29 cellular contexts compared by ENCODE assay signal in genomic region chr10:125232841-125233240, GRCh38.
A peak's percentile ranks its signal among the peaks of the same experiment; 100 is the strongest.
DNase-seq lines count a peak whose midpoint lies in the region; FAIRE-seq and TF ChIP-seq lines count a peak whose summit lies in the region.
"Had no signal": no experiment of that assay in that cellular context is flagged by ENCODE, and none has a peak within 500 bp of the region (broad histone marks: within the 10 kb centered on the region; RNA-seq: fewer than 3 reads in every experiment).

No MANE protein-coding gene starts in this region.

- no peaks in the 10 kb centered on the region for H3K9me2 ChIP-seq in MM.1S (replicated peaks; ENCODE audit: insufficient read depth, low read length)

- H3F3A ChIP-seq in MM.1S (ENCODE audit: insufficient read depth, low read length) = no peaks in the 10 kb centered on the region

- TF ChIP-seq CTCF in bronchial epithelial cell (IDR thresholded peaks at IDR 0.05; ENCODE audit: insufficient read depth, low read length, severe bottlenecking) = no peak
- TF ChIP-seq CTCF in type B pancreatic cell (conservative IDR thresholded peaks at IDR 0.05) = no peak
- no peak for TF ChIP-seq CTCF in brain microvascular endothelial cell (IDR thresholded peaks at IDR 0.05; ENCODE audit: low read depth, low read length, missing control alignments)
- TF ChIP-seq CTCF in MM.1S (IDR thresholded peaks at IDR 0.05; ENCODE audit: low read length) = no peak

- no peaks in the 10 kb centered on the region for H3K36me3 ChIP-seq in bronchial epithelial cell (ENCODE audit: control insufficient read depth, insufficient read depth, low read length)
- H3K36me3 ChIP-seq in brain microvascular endothelial cell (replicated peaks) = no peaks in the 10 kb centered on the region
- no peaks in the 10 kb centered on the region for H3K36me3 ChIP-seq in MM.1S (replicated peaks; ENCODE audit: insufficient read depth, low read length)
- H3K36me3 ChIP-seq: adrenal gland, cardiac muscle cell, right lobe of liver, suprapubic skin, WERI-Rb-1 had no signal

- in situ Hi-C loops in brain microvascular endothelial cell (cut with HindIII; ENCODE audit: low pct_ligation_motif_present, low sequenced_read_pairs) = no loop called here

- no peak overlapping the region for H2AFZ ChIP-seq in MM.1S (ENCODE audit: low read length)

- no peaks in the 10 kb centered on the region for H4K20me1 ChIP-seq in MM.1S (ENCODE audit: insufficient read depth, low read length)

- H3K27me3 Mint-ChIP-seq in type B pancreatic cell = peaks cover 4% of the 10 kb centered on the region
- H3K27me3 Mint-ChIP-seq: activated CD4-positive, alpha-beta T cell treated with anti-CD3 and anti-CD28 coated beads, Interleukin-2, amount 10 ng/mL, durations not matched to agents 7 days and 5 days had no signal

- DNase-seq in HCEC 1CT (peak; percentile 6), RCC 7860 (ENCODE audit: low spot score) (peak; percentile 39), bronchial epithelial cell (ENCODE audit: low read depth) (peak; percentile 54), type B pancreatic cell (ENCODE audit: extremely low spot score, unreplicated experiment) (no peak), brain microvascular endothelial cell (no peak), MM.1S (no peak)
- DNase-seq in activated T-cell treated with anti-CD3 and anti-CD28 coated beads, Interleukin-2, amount 50 U/mL, for 48 hours = no peak
- DNase-seq: activated CD4-positive, alpha-beta T cell treated with anti-CD3 and anti-CD28 coated beads, Interleukin-2, amount 10 ng/mL, durations not matched to agents 7 days and 5 days; activated naive CD4-positive, alpha-beta T cell treated with Interleukin-2 at 50 U/mL for 16 hours; CD4-positive, CD25-positive, alpha-beta regulatory T cell; effector memory CD4-positive, alpha-beta T cell; erythroblast; H7; left colon; mammary epithelial cell; NCI-H774; posterior cingulate gyrus; right lobe of liver; stimulated activated CD4-positive, alpha-beta T cell treated with anti-CD3 and anti-CD28 coated beads, Interleukin-4, amount 100 ng/mL, for 1 hour; T-helper 9 cell; WERI-Rb-1 had no signal

- H3K9ac ChIP-seq in MM.1S (ENCODE audit: low read length) = no peak overlapping the region

- peak; percentile 79 for FAIRE-seq in RCC 7860 (lab: Jason Lieb, UNC)
- FAIRE-seq in bronchial epithelial cell (lab: Jason Lieb, UNC) = no peak
- FAIRE-seq: frontal cortex, K562, urothelium cell line had no signal

- H3K4me2 ChIP-seq in MM.1S (ENCODE audit: low read depth, low read length) = no peak overlapping the region

- H3K36me3 Mint-ChIP-seq in type B pancreatic cell = no peaks in the 10 kb centered on the region
- H3K36me3 Mint-ChIP-seq: CD4-positive, CD25-positive, alpha-beta regulatory T cell; stimulated activated effector memory CD8-positive, alpha-beta T cell treated with anti-CD3 and anti-CD28 coated beads, Interleukin-12 subunit alpha, Interleukin-12 subunit beta, amount 100 ng/mL, for 72 hours had no signal

- H3K27me3 ChIP-seq in bronchial epithelial cell (ENCODE audit: control insufficient read depth, insufficient read depth, low read length) (no peaks in the 10 kb centered on the region), brain microvascular endothelial cell (replicated peaks) (no peaks in the 10 kb centered on the region), MM.1S (replicated peaks; ENCODE audit: insufficient read depth, low read length) (peaks cover 12% of the 10 kb centered on the region)
- H3K27me3 ChIP-seq: cardiac muscle cell, right lobe of liver, suprapubic skin had no signal

- H3K4me3 Mint-ChIP-seq in type B pancreatic cell = no peak overlapping the region
- H3K4me3 Mint-ChIP-seq: activated CD4-positive, alpha-beta T cell treated with anti-CD3 and anti-CD28 coated beads, Interleukin-2, amount 10 ng/mL, durations not matched to agents 7 days and 5 days; CD4-positive, CD25-positive, alpha-beta regulatory T cell; stimulated activated effector memory CD8-positive, alpha-beta T cell treated with anti-CD3 and anti-CD28 coated beads, Interleukin-12 subunit alpha, Interleukin-12 subunit beta, amount 100 ng/mL, for 72 hours had no signal

- no peaks in the 10 kb centered on the region for H3K9me3 ChIP-seq in MM.1S (replicated peaks; ENCODE audit: insufficient read depth, low read length)
- H3K9me3 ChIP-seq: adrenal gland, right lobe of liver, suprapubic skin had no signal

- H3K27ac ChIP-seq in brain microvascular endothelial cell (no peak overlapping the region), MM.1S (ENCODE audit: low read length) (no peak overlapping the region)
- H3K27ac ChIP-seq: adrenal gland, cardiac muscle cell, coronary artery, right lobe of liver, suprapubic skin, WERI-Rb-1 had no signal

- peak overlapping the region; percentile 36 for H3K27ac Mint-ChIP-seq in type B pancreatic cell
- H3K27ac Mint-ChIP-seq: activated CD4-positive, alpha-beta T cell treated with anti-CD3 and anti-CD28 coated beads, Interleukin-2, amount 10 ng/mL, durations not matched to agents 7 days and 5 days; CD4-positive, CD25-positive, alpha-beta regulatory T cell; stimulated activated effector memory CD8-positive, alpha-beta T cell treated with anti-CD3 and anti-CD28 coated beads, Interleukin-12 subunit alpha, Interleukin-12 subunit beta, amount 100 ng/mL, for 72 hours had no signal

- no peaks in the 10 kb centered on the region for H3K4me1 ChIP-seq in MM.1S (ENCODE audit: low read length)
- H3K4me1 ChIP-seq: adrenal gland, right lobe of liver had no signal

- no peak overlapping the region for H3K4me3 ChIP-seq in bronchial epithelial cell (ENCODE audit: low read depth, low read length)
- no peak overlapping the region for H3K4me3 ChIP-seq in brain microvascular endothelial cell (ENCODE audit: low read depth, low read length)
- H3K4me3 ChIP-seq in MM.1S (ENCODE audit: low read length) = no peak overlapping the region
- H3K4me3 ChIP-seq: adrenal gland, cardiac muscle cell, coronary artery, K562, right lobe of liver, suprapubic skin had no signal

- no peaks in the 10 kb centered on the region for H3K9me3 Mint-ChIP-seq in type B pancreatic cell
- H3K9me3 Mint-ChIP-seq: activated CD4-positive, alpha-beta T cell treated with anti-CD3 and anti-CD28 coated beads, Interleukin-2, amount 10 ng/mL, durations not matched to agents 7 days and 5 days had no signal

- peaks cover 21% of the 10 kb centered on the region for H3K4me1 Mint-ChIP-seq in type B pancreatic cell (ENCODE audit: unreplicated experiment)
- H3K4me1 Mint-ChIP-seq: activated CD4-positive, alpha-beta T cell treated with anti-CD3 and anti-CD28 coated beads, Interleukin-2, amount 10 ng/mL, durations not matched to agents 7 days and 5 days; CD4-positive, CD25-positive, alpha-beta regulatory T cell; stimulated activated effector memory CD8-positive, alpha-beta T cell treated with anti-CD3 and anti-CD28 coated beads, Interleukin-12 subunit alpha, Interleukin-12 subunit beta, amount 100 ng/mL, for 72 hours had no signal

- H3K79me2 ChIP-seq in MM.1S (ENCODE audit: low read length) = no peaks in the 10 kb centered on the region

Comparison
In these comparisons a context has a peak if more than half of its experiments do, and no peak if none do; other contexts are left out.
1. DNase-seq: peak in HCEC 1CT (single experiment), RCC 7860 (single experiment) and bronchial epithelial cell (single experiment); none in type B pancreatic cell (single experiment), brain microvascular endothelial cell (single experiment), MM.1S (single experiment) and activated T-cell treated with anti-CD3 and anti-CD28 coated beads, Interleukin-2, amount 50 U/mL, for 48 hours (0 of 2).